In genomic region chr10:115941247-115941840, GRCh38 we compare ENCODE assay signal across 14 cellular contexts.
DNase-seq lines count a peak whose midpoint lies in the region; ATAC-seq and TF ChIP-seq lines count a peak whose summit lies in the region.
"Had no signal": no experiment of that assay in that cellular context is flagged by ENCODE, and none has a peak within 500 bp of the region (broad histone marks: within the 10 kb centered on the region; RNA-seq: fewer than 3 reads in every experiment).

No MANE protein-coding gene starts in this region.

- no peak overlapping the region for H3K23ac ChIP-seq in IMR-90 (ENCODE audit: low read depth, low read length)

- CTCF ChIA-PET in IMR-90 (lab: Yijun Ruan, JAX): no interaction called here

- H3K27me3 ChIP-seq in IMR-90 (ENCODE audit: control insufficient read depth, insufficient read depth, low read length): no peaks in the 10 kb centered on the region
- H3K27me3 ChIP-seq: BLaER1 treated with 17β-estradiol and CSF1 and Interleukin-3, amounts not matched to agents 10 nM and 100 nM; SJCRH30 had no signal

- H3K36me3 ChIP-seq in IMR-90 (ENCODE audit: control insufficient read depth, insufficient read depth, low read length): no peaks in the 10 kb centered on the region
- H3K36me3 ChIP-seq: BLaER1 treated with 17β-estradiol and CSF1 and Interleukin-3, amounts not matched to agents 10 nM and 100 nM; SJCRH30 had no signal

- H3K27ac ChIP-seq in IMR-90 (ENCODE audit: insufficient read depth, low read length): no peak overlapping the region
- H3K27ac ChIP-seq: BLaER1 treated with 17β-estradiol and CSF1 and Interleukin-3, amounts not matched to agents 10 nM and 100 nM; SJCRH30 had no signal

- POLR2A ChIA-PET in IMR-90 (lab: Charles Lee; ENCODE audit: unreplicated experiment): no interaction called here

- H3K9ac ChIP-seq in IMR-90 (ENCODE audit: low read depth, low read length): no peak overlapping the region
- H3K9ac ChIP-seq: BLaER1 treated with 17β-estradiol and CSF1 and Interleukin-3, amounts not matched to agents 10 nM and 100 nM had no signal

- H4K91ac ChIP-seq in IMR-90 (ENCODE audit: insufficient read depth, low read depth, low read length): peak overlapping the region; percentile 46; the same call in 1 of the 2 replicates

- no peak overlapping the region for H4K5ac ChIP-seq in IMR-90 (ENCODE audit: low read depth, low read length)

- H3K4me1 ChIP-seq in IMR-90 (ENCODE audit: control insufficient read depth, insufficient read depth, low read length): peaks cover 4% of the 10 kb centered on the region

- ATAC-seq in IMR-90 (ENCODE audit: low read depth) (no peak), GM21786 (IDR thresholded peaks at IDR 0.05; ENCODE audit: unreplicated experiment) (no peak)

- H3K4me2 ChIP-seq in IMR-90 (ENCODE audit: low read depth, low read length): no peak overlapping the region
- H3K4me2 ChIP-seq: BLaER1 treated with 17β-estradiol and CSF1 and Interleukin-3, amounts not matched to agents 10 nM and 100 nM had no signal

- peak overlapping the region in 1 of 2 experiments; percentile 3; a peak in 2 of 4 replicates for H4K8ac ChIP-seq in IMR-90 (ENCODE audit: low read depth in 2 of 2, low read length in 2 of 2)

- H2BK5ac ChIP-seq in IMR-90 (ENCODE audit: low read depth, low read length, poor library complexity, severe bottlenecking): peak overlapping the region; percentile 27

- TF ChIP-seq POLR2A in IMR-90 (IDR thresholded peaks at IDR 0.05; ENCODE audit: low read depth, low read length): no peak

- no peak for DNase-seq in IMR-90
- DNase-seq in dermis blood vessel endothelial cell: peak; percentile 60
- peak; percentile 42 to 77 for DNase-seq in lung microvascular endothelial cell (ENCODE audit: low read depth in 2 of 2)
- DNase-seq in hypothalamus (lab: John Stamatoyannopoulos, UW): no peak
- DNase-seq in NCI-H146 treated with DMSO at 0.1 percent for 48 hours (lab: John Stamatoyannopoulos, UW; ENCODE audit: unreplicated experiment): no peak
- no peak for DNase-seq in amygdala (lab: John Stamatoyannopoulos, UW)
- DNase-seq: DMS 273 treated with DMSO at 0.1 percent for 48 hours, H7, Kasumi-1, NCI-H187, SJCRH30, SW 1271 had no signal

- H3K4ac ChIP-seq in IMR-90 (ENCODE audit: low read depth, low read length): peak overlapping the region; percentile 46; the same call in 1 of the 2 replicates

- no peak overlapping the region for H2AFZ ChIP-seq in IMR-90 (replicated peaks; ENCODE audit: low read length, poor library complexity)

- BruUV-seq in IMR-90 (replicated peaks; lab: Mats Ljungman, UMichigan): no TSS peak

- peak overlapping the region; percentile 56 for H2BK120ac ChIP-seq in IMR-90 (ENCODE audit: low read depth, low read length)

- no peak overlapping the region for H3K56ac ChIP-seq in IMR-90 (ENCODE audit: extremely low read depth, insufficient read depth, low read length)

- H2AK9ac ChIP-seq in IMR-90 (replicated peaks; ENCODE audit: low read depth, low read length, poor library complexity): no peak overlapping the region

- WGBS in IMR-90 (ENCODE audit: extremely low coverage in 2 of 2, insufficient read length in 1 of 2), 2 experiments: no CpG with 5 or more reads among the region's 3 CpGs

- H3K4me3 ChIP-seq in IMR-90 (ENCODE audit: insufficient read depth, low read depth, low read length): no peak overlapping the region
- H3K4me3 ChIP-seq: BLaER1 treated with 17β-estradiol and CSF1 and Interleukin-3, amounts not matched to agents 10 nM and 100 nM; SJCRH30 had no signal

- no peak overlapping the region for H2AK5ac ChIP-seq in IMR-90 (ENCODE audit: low read depth, low read length)

- H3K9me1 ChIP-seq in IMR-90 (ENCODE audit: insufficient read depth, low read length): peaks cover 7% of the 10 kb centered on the region

- intact Hi-C loops in IMR-90 (cut with micrococcal nuclease): no loop called here

- no peaks in the 10 kb centered on the region for H4K20me1 ChIP-seq in IMR-90 (ENCODE audit: insufficient read depth, low read length)
- H4K20me1 ChIP-seq: BLaER1 treated with 17β-estradiol and CSF1 and Interleukin-3, amounts not matched to agents 10 nM and 100 nM had no signal

- H2BK20ac ChIP-seq in IMR-90 (ENCODE audit: low read depth, low read length): peak overlapping the region; percentile 76; the same call in 1 of the 2 replicates

- TF ChIP-seq RAD21 in IMR-90 (IDR thresholded peaks at IDR 0.05; ENCODE audit: low read length): no peak

- H3K14ac ChIP-seq in IMR-90 (replicated peaks; ENCODE audit: low read depth, low read length): 0 out of 2 replicates have a peak overlapping the region, but pooled peaks have one; percentile 3

- in situ Hi-C loops in IMR-90 (cut with MboI; ENCODE audit: low sequenced_read_pairs): no loop called here

- H3K79me1 ChIP-seq in IMR-90 (ENCODE audit: low read depth in 1 of 2, low read length in 2 of 2): no peaks in the 10 kb centered on the region

- H2BK15ac ChIP-seq in IMR-90 (ENCODE audit: low read depth, low read length): no peak overlapping the region; the same call in 2 of the 3 replicates

- H3K18ac ChIP-seq in IMR-90 (ENCODE audit: low read depth, low read length): peak overlapping the region; percentile 50; the same call in 1 of the 2 replicates

- no peak for TF ChIP-seq CTCF in IMR-90 (conservative IDR thresholded peaks at IDR 0.05; ENCODE audit: low read depth, low read length)

- dilution Hi-C loops in IMR-90 (cut with HindIII; ENCODE audit: low sequenced_read_pairs, unreplicated experiment): no loop called here

- H3K9me3 ChIP-seq in IMR-90 (ENCODE audit: control insufficient read depth, insufficient read depth, low read length): no peaks in the 10 kb centered on the region
- H3K9me3 ChIP-seq: SJCRH30 had no signal

TF ChIP-seq in IMR-90, 13 proteins besides CTCF, POLR2A, EP300 and RAD21:
- TF ChIP-seq RFX5 (IDR thresholded peaks at IDR 0.05; ENCODE audit: low read depth, low read length) (no peak), SMC3 (IDR thresholded peaks at IDR 0.05; ENCODE audit: low read depth, low read length) (no peak), USF2 (IDR thresholded peaks at IDR 0.05; ENCODE audit: low read depth, low read length) (no peak), ELK1 (IDR thresholded peaks at IDR 0.05; ENCODE audit: borderline replicate concordance, low read depth, low read length) (no peak), BHLHE40 (IDR thresholded peaks at IDR 0.05; ENCODE audit: low read depth, low read length) (no peak), FOS (IDR thresholded peaks at IDR 0.05; ENCODE audit: low read depth, low read length) (no peak), MAZ (IDR thresholded peaks at IDR 0.05; ENCODE audit: borderline replicate concordance, low read depth, low read length) (no peak), CHD1 (IDR thresholded peaks at IDR 0.05; ENCODE audit: low read depth, low read length) (no peak), CEBPB (IDR thresholded peaks at IDR 0.05; ENCODE audit: low read depth, low read length) (no peak), MXI1 (IDR thresholded peaks at IDR 0.05; ENCODE audit: borderline replicate concordance, low read depth, low read length) (no peak), MAFK (IDR thresholded peaks at IDR 0.05; ENCODE audit: low read depth, low read length) (no peak), NFE2L2 (IDR thresholded peaks at IDR 0.05; ENCODE audit: low read depth, low read length) (no peak), RCOR1 (IDR thresholded peaks at IDR 0.05; ENCODE audit: insufficient replicate concordance, low read length) (no peak)
TF ChIP-seq in IMR-90: peak in this region for 0.

Comparison
In these comparisons a context has a peak if more than half of its experiments do, and no peak if none do; other contexts are left out.
1. DNase-seq: peak in dermis blood vessel endothelial cell (single experiment) and lung microvascular endothelial cell (2 of 2); none in IMR-90 (single experiment), hypothalamus (0 of 51), NCI-H146 treated with DMSO at 0.1 percent for 48 hours (single experiment) and amygdala (0 of 56).